8 cellular contexts compared by ENCODE assay signal in genomic region chr6:122399348-122400120, GRCh38. TPM values are rescaled to one million over a fixed set of nuclear protein-coding genes. Genes with fewer than 3 reads are reported as not detected.
DNase-seq lines count a peak whose midpoint lies in the region; TF ChIP-seq lines count a peak whose summit lies in the region.

Gene HSF2 (plus strand): TSS chr6:122399652. CDS start chr6:122399738, 86 bp downstream.

- H3K4me3 ChIP-seq in LNCaP clone FGC (ENCODE audit: low read depth, low read length) (peak within 1 kb of the TSS; percentile 91), fibroblast of pulmonary artery (replicated peaks; ENCODE audit: low read depth, low read length) (peak within 1 kb of the TSS; percentile 99)

- H3K27me3 Mint-ChIP-seq in activated T-helper 2 cell treated with anti-CD3 and anti-CD28 coated beads, Interferon-gamma antibody, Interleukin-2, Interleukin-4, amounts not matched to agents 10 μg/mL and 5 μg/mL and 100 μg/mL, durations not matched to agents 14 hours and 24 hours and 36 hours (ENCODE audit: low read depth) = no peaks in the 10 kb centered on the region
- no peaks in the 10 kb centered on the region for H3K27me3 Mint-ChIP-seq in nephron (ENCODE audit: low read depth)
- no peaks in the 10 kb centered on the region for H3K27me3 Mint-ChIP-seq in stimulated activated naive CD8-positive, alpha-beta T cell treated with anti-CD3 and anti-CD28 coated beads, Interleukin-15, Interleukin-2, amounts not matched to agents 100 ng/mL and 50 ng/mL, for 24 hours

- H3K9me3 Mint-ChIP-seq in activated T-helper 2 cell treated with anti-CD3 and anti-CD28 coated beads, Interferon-gamma antibody, Interleukin-2, Interleukin-4, amounts not matched to agents 10 μg/mL and 5 μg/mL and 100 μg/mL, durations not matched to agents 14 hours and 24 hours and 36 hours = no peaks in the 10 kb centered on the region
- no peaks in the 10 kb centered on the region for H3K9me3 Mint-ChIP-seq in nephron
- H3K9me3 Mint-ChIP-seq in stimulated activated naive CD8-positive, alpha-beta T cell treated with anti-CD3 and anti-CD28 coated beads, Interleukin-15, Interleukin-2, amounts not matched to agents 100 ng/mL and 50 ng/mL, for 24 hours = no peaks in the 10 kb centered on the region

- peak within 1 kb of the TSS; percentile 87 for H3K27ac ChIP-seq in RWPE1

- H3K4me3 Mint-ChIP-seq in activated T-helper 2 cell treated with anti-CD3 and anti-CD28 coated beads, Interferon-gamma antibody, Interleukin-2, Interleukin-4, amounts not matched to agents 10 μg/mL and 5 μg/mL and 100 μg/mL, durations not matched to agents 14 hours and 24 hours and 36 hours (ENCODE audit: low read depth) = peak within 1 kb of the TSS; percentile 99
- H3K4me3 Mint-ChIP-seq in nephron = peak within 1 kb of the TSS; percentile 97 to 100 (median 99)
- H3K4me3 Mint-ChIP-seq in stimulated activated naive CD8-positive, alpha-beta T cell treated with anti-CD3 and anti-CD28 coated beads, Interleukin-15, Interleukin-2, amounts not matched to agents 100 ng/mL and 50 ng/mL, for 24 hours = peak within 1 kb of the TSS; percentile 96

- peak; percentile 98 for DNase-seq in EL
- DNase-seq in GOT3 (lab: John Stamatoyannopoulos, UW) = peak; percentile 86
- peak; percentile 92 for DNase-seq in LNCaP clone FGC (ENCODE audit: low read depth)
- peak; percentile 96 for DNase-seq in RWPE1 (ENCODE audit: low spot score)
- DNase-seq in activated T-helper 2 cell treated with anti-CD3 and anti-CD28 coated beads, Interferon-gamma antibody, Interleukin-2, Interleukin-4, amounts not matched to agents 10 μg/mL and 5 μg/mL and 100 μg/mL, durations not matched to agents 14 hours and 24 hours and 36 hours (ENCODE audit: low spot score) = peak; percentile 93
- peak; percentile 98 for DNase-seq in fibroblast of pulmonary artery (ENCODE audit: low read depth)

- intact Hi-C loops in activated T-helper 2 cell treated with anti-CD3 and anti-CD28 coated beads, Interferon-gamma antibody, Interleukin-2, Interleukin-4, amounts not matched to agents 10 μg/mL and 5 μg/mL and 100 μg/mL, durations not matched to agents 14 hours and 24 hours and 36 hours (cut with micrococcal nuclease) = loop anchor here (1.0 to 2.0 kb wide), 4 partner anchors 18 to 399 kb away; partner anchors contain the start of gene SERINC1

- POLR2A ChIA-PET in RWPE1 (lab: Yijun Ruan, JAX; ENCODE audit: low non-redundant PET) = no interaction called here

- peak within 1 kb of the TSS; percentile 95 for H3K27ac Mint-ChIP-seq in activated T-helper 2 cell treated with anti-CD3 and anti-CD28 coated beads, Interferon-gamma antibody, Interleukin-2, Interleukin-4, amounts not matched to agents 10 μg/mL and 5 μg/mL and 100 μg/mL, durations not matched to agents 14 hours and 24 hours and 36 hours
- H3K27ac Mint-ChIP-seq in nephron = peak within 1 kb of the TSS; percentile 78 to 98 (median 98)
- peak within 1 kb of the TSS; percentile 95 for H3K27ac Mint-ChIP-seq in stimulated activated naive CD8-positive, alpha-beta T cell treated with anti-CD3 and anti-CD28 coated beads, Interleukin-15, Interleukin-2, amounts not matched to agents 100 ng/mL and 50 ng/mL, for 24 hours

- H3K36me3 Mint-ChIP-seq in activated T-helper 2 cell treated with anti-CD3 and anti-CD28 coated beads, Interferon-gamma antibody, Interleukin-2, Interleukin-4, amounts not matched to agents 10 μg/mL and 5 μg/mL and 100 μg/mL, durations not matched to agents 14 hours and 24 hours and 36 hours (ENCODE audit: low read depth) = peaks cover 5% of the 10 kb centered on the region
- peaks cover 10% of the 10 kb centered on the region for H3K36me3 Mint-ChIP-seq in nephron (ENCODE audit: low read depth)
- peaks cover 15% of the 10 kb centered on the region for H3K36me3 Mint-ChIP-seq in stimulated activated naive CD8-positive, alpha-beta T cell treated with anti-CD3 and anti-CD28 coated beads, Interleukin-15, Interleukin-2, amounts not matched to agents 100 ng/mL and 50 ng/mL, for 24 hours (ENCODE audit: low read depth)

- H3K4me1 Mint-ChIP-seq in activated T-helper 2 cell treated with anti-CD3 and anti-CD28 coated beads, Interferon-gamma antibody, Interleukin-2, Interleukin-4, amounts not matched to agents 10 μg/mL and 5 μg/mL and 100 μg/mL, durations not matched to agents 14 hours and 24 hours and 36 hours (ENCODE audit: low read depth) = peaks cover 36% of the 10 kb centered on the region
- H3K4me1 Mint-ChIP-seq in nephron = peaks cover 23% of the 10 kb centered on the region
- peaks cover 47% of the 10 kb centered on the region for H3K4me1 Mint-ChIP-seq in stimulated activated naive CD8-positive, alpha-beta T cell treated with anti-CD3 and anti-CD28 coated beads, Interleukin-15, Interleukin-2, amounts not matched to agents 100 ng/mL and 50 ng/mL, for 24 hours (ENCODE audit: low read depth)

- CTCF ChIA-PET in RWPE1 (lab: Yijun Ruan, JAX) = no interaction called here

- TF ChIP-seq CTCF in LNCaP clone FGC (IDR thresholded peaks at IDR 0.05; ENCODE audit: control insufficient read depth, extremely low read depth, insufficient read depth) = peak; percentile 31
- no peak for TF ChIP-seq CTCF in RWPE1 (conservative IDR thresholded peaks at IDR 0.05; ENCODE audit: low read depth)
- TF ChIP-seq CTCF in fibroblast of pulmonary artery (IDR thresholded peaks at IDR 0.05; ENCODE audit: low read length, missing control alignments) = peak; percentile 23
- TF ChIP-seq CTCF in nephron (IDR thresholded peaks at IDR 0.05; ENCODE audit: unreplicated experiment in 3 of 3) = no peak

RNA-seq across cellular contexts. Expression of gene HSF2, which starts in this region (rescaled TPM):
- 14.3 and 15.0 TPM in 2 replicates for total RNA-seq in activated T-helper 2 cell treated with anti-CD3 and anti-CD28 coated beads, Interferon-gamma antibody, Interleukin-2, Interleukin-4, amounts not matched to agents 10 μg/mL and 5 μg/mL and 100 μg/mL, durations not matched to agents 14 hours and 24 hours and 36 hours

Comparison
In these comparisons a context has a peak if more than half of its experiments do, and no peak if none do; other contexts are left out.
1. Peak in every context shown above with its lines: DNase-seq, H3K4me3 ChIP-seq and H3K27ac ChIP-seq.
2. CTCF ChIP-seq: peak in LNCaP clone FGC (single experiment) and fibroblast of pulmonary artery (single experiment); none in RWPE1 (single experiment) and nephron (0 of 3).